In genomic region chr4:116357758-116358157, GRCh38 we compare ENCODE assay signal across 13 cellular contexts.
A peak's percentile ranks its signal among the peaks of the same experiment; 100 is the strongest.
DNase-seq lines count a peak whose midpoint lies in the region; ATAC-seq, FAIRE-seq and TF ChIP-seq lines count a peak whose summit lies in the region.
"Had no signal": no experiment of that assay in that cellular context is flagged by ENCODE, and none has a peak within 500 bp of the region (broad histone marks: within the 10 kb centered on the region; RNA-seq: fewer than 3 reads in every experiment).

No MANE protein-coding gene starts in this region.

- ATAC-seq in Right ventricle myocardium inferior: no peak
- no peak for ATAC-seq in left cardiac atrium
- ATAC-seq: naive thymus-derived CD8-positive, alpha-beta T cell had no signal

- H2AK5ac ChIP-seq in H9 (ENCODE audit: insufficient read length, low read length): no peak overlapping the region

- no peak overlapping the region for H3K56ac ChIP-seq in H9 (ENCODE audit: insufficient read length, low read depth, low read length)

- no peaks in the 10 kb centered on the region for H3K4me1 ChIP-seq in H9 (ENCODE audit: insufficient read depth, low read length)

- no peak overlapping the region for H4K91ac ChIP-seq in H9 (ENCODE audit: insufficient read length, low read depth, low read length)

- no peak overlapping the region for H4K5ac ChIP-seq in H9 (ENCODE audit: insufficient read length, low read depth, low read length)

- no peak overlapping the region for H3K27ac Mint-ChIP-seq in H9
- H3K27ac Mint-ChIP-seq: naive thymus-derived CD8-positive, alpha-beta T cell; stimulated activated naive CD8-positive, alpha-beta T cell treated with anti-CD3 and anti-CD28 coated beads, Interleukin-15, amount 100 ng/mL, for 72 hours had no signal

- H3K36me3 Mint-ChIP-seq in H9 (ENCODE audit: insufficient read depth in 1 of 3, low read depth in 3 of 3): peaks cover 0 to 2% (median 0%) of the 10 kb centered on the region in 3 experiments; a peak in 3 of 7 replicates
- H3K36me3 Mint-ChIP-seq: naive thymus-derived CD8-positive, alpha-beta T cell had no signal

- H3K79me2 ChIP-seq in H9 (ENCODE audit: insufficient read depth, low read length): no peaks in the 10 kb centered on the region

- no peak overlapping the region for H2BK120ac ChIP-seq in H9 (ENCODE audit: low read depth, low read length, poor library complexity, severe bottlenecking)

- H3K79me1 ChIP-seq in H9 (ENCODE audit: insufficient read depth, low read depth, low read length, poor library complexity, severe bottlenecking): no peaks in the 10 kb centered on the region

- TF ChIP-seq CTCF in fibroblast of mammary gland (conservative IDR thresholded peaks at IDR 0.05; ENCODE audit: control insufficient read depth, insufficient read depth, low read depth, low read length) (no peak), H9 (conservative IDR thresholded peaks at IDR 0.05) (no peak)

- H3K27me3 ChIP-seq in H9 (ENCODE audit: insufficient read depth, low read length): no peaks in the 10 kb centered on the region

- no peak overlapping the region for H3K4me2 ChIP-seq in H9 (ENCODE audit: insufficient read depth, insufficient read length, low read length)

- H3K4ac ChIP-seq in H9 (ENCODE audit: low read depth, low read length): no peak overlapping the region

- FAIRE-seq in urothelium cell line (lab: Jason Lieb, UNC): peak; percentile 55
- FAIRE-seq: colon had no signal

- WGBS in H9 (ENCODE audit: extremely low coverage, insufficient read length, low lambda C conversion rate): no CpG with 5 or more reads among the region's 4 CpGs

- no peak overlapping the region for H2BK15ac ChIP-seq in H9 (ENCODE audit: low read depth, low read length)

- intact Hi-C loops in Right ventricle myocardium inferior (cut with DNase I) (no loop called here), left cardiac atrium (cut with DNase I) (no loop called here)

- H3K23me2 ChIP-seq in H9 (ENCODE audit: insufficient read length, low read depth, low read length, poor library complexity, severe bottlenecking): no peaks in the 10 kb centered on the region

- no peaks in the 10 kb centered on the region for H3K4me1 Mint-ChIP-seq in H9
- H3K4me1 Mint-ChIP-seq: naive thymus-derived CD8-positive, alpha-beta T cell; stimulated activated naive CD8-positive, alpha-beta T cell treated with anti-CD3 and anti-CD28 coated beads, Interleukin-15, amount 100 ng/mL, for 72 hours had no signal

- H3K9me3 Mint-ChIP-seq in H9: no peaks in the 10 kb centered on the region; a peak in 2 of 5 replicates
- H3K9me3 Mint-ChIP-seq: stimulated activated naive CD8-positive, alpha-beta T cell treated with anti-CD3 and anti-CD28 coated beads, Interleukin-15, amount 100 ng/mL, for 72 hours had no signal

- no peak overlapping the region for H2BK20ac ChIP-seq in H9 (ENCODE audit: low read depth, low read length, poor library complexity, severe bottlenecking)

- no peak overlapping the region for H3K27ac ChIP-seq in H9 (ENCODE audit: insufficient read length, low read depth, low read length)

- no peak overlapping the region for H3K23ac ChIP-seq in H9 (ENCODE audit: insufficient read length, low read depth, low read length)

- H3K9me3 ChIP-seq in H9 (ENCODE audit: control insufficient read depth, low read depth, low read length): no peaks in the 10 kb centered on the region

- H3K9ac ChIP-seq in H9 (ENCODE audit: extremely low read depth, insufficient read length, low read length): no peak overlapping the region

- H4K8ac ChIP-seq in H9 (replicated peaks; ENCODE audit: insufficient read length, low read depth, low read length): no peak overlapping the region

- no peak overlapping the region for H2AFZ ChIP-seq in H9 (ENCODE audit: low read length)

- H3K18ac ChIP-seq in H9 (ENCODE audit: insufficient read length, low read depth, low read length): no peak overlapping the region

- H2BK12ac ChIP-seq in H9 (ENCODE audit: insufficient read length, low read depth, low read length): no peak overlapping the region

- H3K4me3 ChIP-seq in fibroblast of mammary gland (ENCODE audit: control insufficient read depth, low read depth, low read length): no peak overlapping the region

- H4K20me1 ChIP-seq in H9 (ENCODE audit: control insufficient read depth, insufficient read depth, insufficient read length): no peaks in the 10 kb centered on the region

- H3K27me3 Mint-ChIP-seq in H9 (ENCODE audit: low read depth): no peaks in the 10 kb centered on the region
- H3K27me3 Mint-ChIP-seq: stimulated activated naive CD8-positive, alpha-beta T cell treated with anti-CD3 and anti-CD28 coated beads, Interleukin-15, amount 100 ng/mL, for 72 hours had no signal

- H3K4me3 Mint-ChIP-seq in H9: no peak overlapping the region
- H3K4me3 Mint-ChIP-seq: naive thymus-derived CD8-positive, alpha-beta T cell; stimulated activated naive CD8-positive, alpha-beta T cell treated with anti-CD3 and anti-CD28 coated beads, Interleukin-15, amount 100 ng/mL, for 72 hours had no signal

- DNase-seq in Right ventricle myocardium inferior (ENCODE audit: missing footprints) (peak; percentile 32), left cardiac atrium (no peak), RKO (ENCODE audit: low spot score) (peak; percentile 60), fibroblast of mammary gland (ENCODE audit: low read depth) (peak; percentile 2), urothelium cell line (ENCODE audit: low spot score) (peak; percentile 26), H9 (no peak), OCI-M2 (lab: John Stamatoyannopoulos, UW; ENCODE audit: unreplicated experiment) (no peak)
- no peak for DNase-seq in stimulated activated CD4-positive, alpha-beta T cell treated with anti-CD3 and anti-CD28 coated beads, Interleukin-4, amount 100 ng/mL, for 4 hours
- DNase-seq: activated CD4-positive, CD25-positive, alpha-beta regulatory T cell; activated effector memory CD4-positive, alpha-beta T cell treated with Interleukin-2 at 50 U/mL for 16 hours; stimulated activated naive CD8-positive, alpha-beta T cell treated with anti-CD3 and anti-CD28 coated beads, Interleukin-15, amount 100 ng/mL, for 72 hours had no signal

- H3K14ac ChIP-seq in H9 (ENCODE audit: insufficient read depth, low read length): no peak overlapping the region

- H3T11ph ChIP-seq in H9 (ENCODE audit: low read length): no peak overlapping the region

- no peak overlapping the region for H2BK5ac ChIP-seq in H9 (ENCODE audit: insufficient read length, low read length)

Comparison
In these comparisons a context has a peak if more than half of its experiments do, and no peak if none do; other contexts are left out.
1. DNase-seq: peak in Right ventricle myocardium inferior (single experiment), RKO (single experiment), fibroblast of mammary gland (single experiment) and urothelium cell line (single experiment); none in left cardiac atrium (single experiment), H9 (single experiment), OCI-M2 (single experiment) and stimulated activated CD4-positive, alpha-beta T cell treated with anti-CD3 and anti-CD28 coated beads, Interleukin-4, amount 100 ng/mL, for 4 hours (0 of 2).